In genomic region chr12:103929051-103929908, GRCh38 we compare ENCODE assay signal across 8 cellular contexts. TPM values are rescaled to one million over a fixed set of nuclear protein-coding genes. Genes with fewer than 3 reads are reported as not detected.
DNase-seq lines count a peak whose midpoint lies in the region; ATAC-seq and TF ChIP-seq lines count a peak whose summit lies in the region.

No MANE protein-coding gene starts in this region.

- no peaks in the 10 kb centered on the region for H3K9me3 ChIP-seq in colonic mucosa

- intact Hi-C loops in activated CD4-positive, alpha-beta T cell treated with anti-CD3 and anti-CD28 coated beads, Interleukin-2, amount 10 ng/mL, durations not matched to agents 24 days and 14 days (cut with micrococcal nuclease) = loop anchor here (1.0 to 5.0 kb wide), 3 partner anchors 88 to 422 kb away; partner anchors contain the start of gene NT5DC3
- intact Hi-C loops in colonic mucosa (cut with DNase I) = loop anchor here (5.0 kb wide), 1 partner anchor 52 kb away; no protein-coding TSS in a partner anchor

- H3K27me3 ChIP-seq in colonic mucosa = no peaks in the 10 kb centered on the region

- H3K4me3 ChIP-seq in AG04449 (ENCODE audit: low read depth, low read length) = peak overlapping the region; percentile 70
- peak overlapping the region; percentile 48 for H3K4me3 ChIP-seq in colonic mucosa

- POLR2A ChIA-PET in AG04449 (lab: Yijun Ruan, JAX) = interaction anchor here (0.7 to 1.5 kb wide), 11 partner anchors 11 to 88 kb away, joined by 3 to 9 read pairs (median 4); partner anchors contain the start of genes NT5DC3 and TDG

- H3K27me3 Mint-ChIP-seq in activated CD4-positive, alpha-beta T cell treated with anti-CD3 and anti-CD28 coated beads, Interleukin-2, amount 10 ng/mL, durations not matched to agents 24 days and 14 days = peaks cover 3% of the 10 kb centered on the region

- CTCF ChIA-PET in AG04449 (lab: Yijun Ruan, JAX) = interaction anchor here (1.2 to 2.5 kb wide), 2 partner anchors 45 to 51 kb away, joined by 4 to 10 read pairs; no protein-coding TSS in a partner anchor

- H3K9me3 Mint-ChIP-seq in activated CD4-positive, alpha-beta T cell treated with anti-CD3 and anti-CD28 coated beads, Interleukin-2, amount 10 ng/mL, durations not matched to agents 24 days and 14 days = peaks cover 6% of the 10 kb centered on the region

- ATAC-seq in GM19043 (IDR thresholded peaks at IDR 0.05; ENCODE audit: low read depth, unreplicated experiment) = peak; percentile 14
- ATAC-seq in HG03442 (IDR thresholded peaks at IDR 0.05; ENCODE audit: unreplicated experiment) = peak; percentile 14

- peaks cover 3% of the 10 kb centered on the region for H3K36me3 ChIP-seq in colonic mucosa

- peak overlapping the region; percentile 76 to 93 for H3K9ac ChIP-seq in colonic mucosa (ENCODE audit: low read depth in 2 of 2, low read length in 2 of 2)

- H3K27ac Mint-ChIP-seq in activated CD4-positive, alpha-beta T cell treated with anti-CD3 and anti-CD28 coated beads, Interleukin-2, amount 10 ng/mL, durations not matched to agents 24 days and 14 days = peak overlapping the region; percentile 99

- H3K4me1 Mint-ChIP-seq in activated CD4-positive, alpha-beta T cell treated with anti-CD3 and anti-CD28 coated beads, Interleukin-2, amount 10 ng/mL, durations not matched to agents 24 days and 14 days = peaks cover 62% of the 10 kb centered on the region

- no peak for TF ChIP-seq CTCF in AG04449 (IDR thresholded peaks at IDR 0.05; ENCODE audit: insufficient read depth, low read length, missing control alignments)
- TF ChIP-seq CTCF in colonic mucosa (IDR thresholded peaks at IDR 0.05) = no peak

- DNase-seq in AG04449 (ENCODE audit: low read depth, low spot score) (peak; percentile 44), NCI-H526 treated with DMSO at 0.1 percent for 48 hours (lab: John Stamatoyannopoulos, UW) (peak; percentile 94), colonic mucosa (peak; percentile 86), kidney tubule cell (ENCODE audit: low spot score) (peak; percentile 90)
- peak; percentile 94 for DNase-seq in activated CD4-positive, alpha-beta T cell treated with anti-CD3 and anti-CD28 coated beads, Interleukin-2, amount 10 ng/mL, durations not matched to agents 24 days and 14 days
- DNase-seq in stimulated activated CD4-positive, alpha-beta T cell treated with anti-CD3 and anti-CD28 coated beads, Interleukin-15, amount 100 ng/mL, for 48 hours (ENCODE audit: low read depth in 2 of 2) = peak; percentile 74 to 75

- peaks cover 13% of the 10 kb centered on the region for H3K4me1 ChIP-seq in colonic mucosa

- H3K4me3 Mint-ChIP-seq in activated CD4-positive, alpha-beta T cell treated with anti-CD3 and anti-CD28 coated beads, Interleukin-2, amount 10 ng/mL, durations not matched to agents 24 days and 14 days = peak overlapping the region; percentile 90

- peak overlapping the region; percentile 96 for H3K27ac ChIP-seq in colonic mucosa

- peaks cover 44% of the 10 kb centered on the region for H3K36me3 Mint-ChIP-seq in activated CD4-positive, alpha-beta T cell treated with anti-CD3 and anti-CD28 coated beads, Interleukin-2, amount 10 ng/mL, durations not matched to agents 24 days and 14 days (ENCODE audit: low read depth)

RNA-seq across cellular contexts. Expression of gene HSP90B1, which starts 0.9 kb away (rescaled TPM):
- total RNA-seq in activated CD4-positive, alpha-beta T cell treated with anti-CD3 and anti-CD28 coated beads, Interleukin-2, amount 10 ng/mL, durations not matched to agents 24 days and 14 days = 449 and 457 TPM in 2 replicates
- total RNA-seq in colonic mucosa = 1,000 to 10,000 TPM in 1 of 2 donors, 100 to 1,000 TPM in 1; 662 to 1,207 TPM

RNA-seq across cellular contexts. Expression of gene TDG, which starts 36.4 kb away (rescaled TPM):
- 74.5 and 76.4 TPM in 2 replicates for total RNA-seq in activated CD4-positive, alpha-beta T cell treated with anti-CD3 and anti-CD28 coated beads, Interleukin-2, amount 10 ng/mL, durations not matched to agents 24 days and 14 days
- total RNA-seq in colonic mucosa = 10 to 100 TPM; 24.0 to 29.9 TPM

Comparison
In these comparisons a context has a peak if more than half of its experiments do, and no peak if none do; other contexts are left out.
1. Peak in every context shown above with its lines: DNase-seq, ATAC-seq, H3K4me3 ChIP-seq and H3K27ac ChIP-seq.
2. DNase-seq: peak in every context shown above with its lines; median percentile 94 in NCI-H526 treated with DMSO at 0.1 percent for 48 hours; 94 in activated CD4-positive, alpha-beta T cell treated with anti-CD3 and anti-CD28 coated beads, Interleukin-2, amount 10 ng/mL, durations not matched to agents 24 days and 14 days; 90 in kidney tubule cell; 86 in colonic mucosa; 74 in stimulated activated CD4-positive, alpha-beta T cell treated with anti-CD3 and anti-CD28 coated beads, Interleukin-15, amount 100 ng/mL, for 48 hours; 44 in AG04449.